In genomic region chr11:18066626-18067025, GRCh38 we compare ENCODE assay signal across 24 cellular contexts. TPM values are rescaled to one million over a fixed set of nuclear protein-coding genes. Genes with fewer than 3 reads are reported as not detected.
"Had no signal": no experiment of that assay in that cellular context is flagged by ENCODE, and none has a peak within 500 bp of the region (broad histone marks: within the 10 kb centered on the region; RNA-seq: fewer than 3 reads in every experiment).

No MANE protein-coding gene starts in this region.

- H3K4me1 Mint-ChIP-seq: activated CD4-positive, alpha-beta memory T cell treated with anti-CD3 and anti-CD28 coated beads, Interleukin-2, amount 10 ng/mL, durations not matched to agents 7 days and 5 days; activated naive CD8-positive, alpha-beta T cell treated with anti-CD3 and anti-CD28 coated beads, Interleukin-2, amount 10 ng/mL, durations not matched to agents 7 days and 5 days; activated T-helper 17 cell treated with anti-CD3 and anti-CD28 coated beads, Interleukin-2, amount 50 U/mL, for 72 hours; endodermal cell had no signal

- ATAC-seq: activated T-helper 17 cell treated with anti-CD3 and anti-CD28 coated beads, Interleukin-2, amount 50 U/mL, for 72 hours; gastrocnemius medialis; left lung; WTC11 had no signal

- H3K36me3 ChIP-seq: colonic mucosa, gastrocnemius medialis, left lung had no signal

- H3K4me3 Mint-ChIP-seq: activated CD4-positive, alpha-beta memory T cell treated with anti-CD3 and anti-CD28 coated beads, Interleukin-2, amount 10 ng/mL, durations not matched to agents 7 days and 5 days; activated naive CD8-positive, alpha-beta T cell treated with anti-CD3 and anti-CD28 coated beads, Interleukin-2, amount 10 ng/mL, durations not matched to agents 7 days and 5 days; activated T-helper 17 cell treated with anti-CD3 and anti-CD28 coated beads, Interleukin-2, amount 50 U/mL, for 72 hours; brain; endodermal cell; WTC11 had no signal

- H3K4me3 ChIP-seq: colonic mucosa, gastrocnemius medialis, left lung, tibial nerve had no signal

- H3K27ac ChIP-seq: colonic mucosa, epithelial cell of prostate, gastrocnemius medialis, left lung, tibial nerve had no signal

- H3K9me3 Mint-ChIP-seq: activated CD4-positive, alpha-beta memory T cell treated with anti-CD3 and anti-CD28 coated beads, Interleukin-2, amount 10 ng/mL, durations not matched to agents 7 days and 5 days; activated naive CD8-positive, alpha-beta T cell treated with anti-CD3 and anti-CD28 coated beads, Interleukin-2, amount 10 ng/mL, durations not matched to agents 7 days and 5 days; activated T-helper 17 cell treated with anti-CD3 and anti-CD28 coated beads, Interleukin-2, amount 50 U/mL, for 72 hours; brain; endodermal cell; WTC11 had no signal

- H3K27me3 Mint-ChIP-seq: activated CD4-positive, alpha-beta memory T cell treated with anti-CD3 and anti-CD28 coated beads, Interleukin-2, amount 10 ng/mL, durations not matched to agents 7 days and 5 days; activated naive CD8-positive, alpha-beta T cell treated with anti-CD3 and anti-CD28 coated beads, Interleukin-2, amount 10 ng/mL, durations not matched to agents 7 days and 5 days; activated T-helper 17 cell treated with anti-CD3 and anti-CD28 coated beads, Interleukin-2, amount 50 U/mL, for 72 hours; brain had no signal

- H3K36me3 Mint-ChIP-seq: activated naive CD8-positive, alpha-beta T cell treated with anti-CD3 and anti-CD28 coated beads, Interleukin-2, amount 10 ng/mL, durations not matched to agents 7 days and 5 days; brain; WTC11 had no signal

- H3K27ac Mint-ChIP-seq: activated CD4-positive, alpha-beta memory T cell treated with anti-CD3 and anti-CD28 coated beads, Interleukin-2, amount 10 ng/mL, durations not matched to agents 7 days and 5 days; activated naive CD8-positive, alpha-beta T cell treated with anti-CD3 and anti-CD28 coated beads, Interleukin-2, amount 10 ng/mL, durations not matched to agents 7 days and 5 days; activated T-helper 17 cell treated with anti-CD3 and anti-CD28 coated beads, Interleukin-2, amount 50 U/mL, for 72 hours; brain; endodermal cell; WTC11 had no signal

- DNase-seq: activated CD4-positive, alpha-beta memory T cell treated with anti-CD3 and anti-CD28 coated beads, Interleukin-2, amount 10 ng/mL, durations not matched to agents 7 days and 5 days; activated CD4-positive, alpha-beta T cell treated with anti-CD3 and anti-CD28 coated beads for 48 hours; activated naive CD4-positive, alpha-beta T cell; activated naive CD8-positive, alpha-beta T cell treated with anti-CD3 and anti-CD28 coated beads, Interleukin-2, amount 10 ng/mL, durations not matched to agents 7 days and 5 days; activated T-cell treated with anti-CD3 and anti-CD28 coated beads, Interleukin-2, amount 50 U/mL, for 1 hour; caudate nucleus; colonic mucosa; endodermal cell; gastrocnemius medialis; head of caudate nucleus; kidney; left lung; midbrain; occipital lobe; retina; stimulated activated naive CD4-positive, alpha-beta T cell treated with Interleukin-2 at 50 U/mL for 16 hours; T-helper 2 cell had no signal

- FAIRE-seq: kidney, urothelium cell line had no signal

- H3K9me3 ChIP-seq: colonic mucosa, gastrocnemius medialis, left lung, tibial nerve had no signal

- H3K4me1 ChIP-seq: colonic mucosa, gastrocnemius medialis, left lung, tibial nerve had no signal

- H3K27me3 ChIP-seq: colonic mucosa, gastrocnemius medialis, left lung, tibial nerve had no signal

RNA-seq across cellular contexts. Expression of gene TPH1, which starts 20.6 kb away (rescaled TPM):
- total RNA-seq: lung microvascular endothelial cell had no signal
